In genomic region chr9:71250626-71251025, GRCh38 we compare ENCODE assay signal across 20 cellular contexts.
DNase-seq lines count a peak whose midpoint lies in the region; ATAC-seq, FAIRE-seq and TF ChIP-seq lines count a peak whose summit lies in the region.
"Had no signal": no experiment of that assay in that cellular context is flagged by ENCODE, and none has a peak within 500 bp of the region (broad histone marks: within the 10 kb centered on the region; RNA-seq: fewer than 3 reads in every experiment).

No MANE protein-coding gene starts in this region.

- H3K36me3 ChIP-seq in HUES64 (ENCODE audit: insufficient read depth, low read length) = no peaks in the 10 kb centered on the region
- H3K36me3 ChIP-seq in HepG2 (replicated peaks in 1 of 2; ENCODE audit: control insufficient read depth in 1 of 2, insufficient read depth in 2 of 2, low read length in 2 of 2) = no peaks in the 10 kb centered on the region
- H3K36me3 ChIP-seq in smooth muscle cell (ENCODE audit: low read depth) = no peaks in the 10 kb centered on the region
- no peaks in the 10 kb centered on the region for H3K36me3 ChIP-seq in ovary
- H3K36me3 ChIP-seq: HAP-1 had no signal

- intact Hi-C loops in HepG2 (cut with micrococcal nuclease; ENCODE audit: unreplicated experiment) (no loop called here), ovary (cut with DNase I) (loop anchor here in 1 of 4 donors (10.0 kb wide), 1 partner anchor 616 kb away; no protein-coding TSS in a partner anchor)

- H3K79me2 ChIP-seq in HepG2 (ENCODE audit: insufficient read depth, low read length) (no peaks in the 10 kb centered on the region), smooth muscle cell (ENCODE audit: low read depth) (no peaks in the 10 kb centered on the region)

- H3K4me2 ChIP-seq in HepG2 (ENCODE audit: low read depth, low read length) = no peak overlapping the region
- no peak overlapping the region for H3K4me2 ChIP-seq in smooth muscle cell

- H3K4me3 ChIP-seq in HUES64 (ENCODE audit: low read length) (peak overlapping the region; percentile 17; the same call in 1 of the 2 replicates), HepG2 (replicated peaks in 1 of 3; ENCODE audit: insufficient read depth in 1 of 3, low read depth in 2 of 3, low read length in 3 of 3) (no peak overlapping the region), smooth muscle cell (no peak overlapping the region), ovary (no peak overlapping the region)
- H3K4me3 ChIP-seq: HAP-1 had no signal

- TF ChIP-seq CTCF in HepG2 (CRISPR knock-in tag; IDR thresholded peaks at IDR 0.05) (no peak), smooth muscle cell (IDR thresholded peaks at IDR 0.05; ENCODE audit: borderline replicate concordance, insufficient read depth, poor library complexity, severe bottlenecking) (no peak), ovary (IDR thresholded peaks at IDR 0.05) (no peak)

- POLR2A ChIA-PET in HepG2 (lab: Yijun Ruan, JAX) = no interaction called here

- TF ChIP-seq RAD21 in HepG2 (CRISPR knock-in tag; IDR thresholded peaks at IDR 0.05) = no peak

- no TSS peak for BruUV-seq in HepG2 (replicated peaks; lab: Mats Ljungman, UMichigan)

- TF ChIP-seq EP300 in HepG2 (IDR thresholded peaks at IDR 0.05; ENCODE audit: low read depth in 2 of 2, low read length in 2 of 2) = no peak
- no peak for TF ChIP-seq EP300 in HepG2 (CRISPR knock-in tag; IDR thresholded peaks at IDR 0.05; ENCODE audit: borderline replicate concordance)
- no peak for TF ChIP-seq EP300 in ovary (IDR thresholded peaks at IDR 0.05)

- ATAC-seq in HepG2 = no peak
- ATAC-seq: Right ventricle myocardium inferior had no signal

- no peaks in the 10 kb centered on the region for H3K27me3 ChIP-seq in HUES64 (ENCODE audit: insufficient read depth, low read length)
- H3K27me3 ChIP-seq in HepG2 (ENCODE audit: control insufficient read depth in 1 of 2, insufficient read depth in 2 of 2, low read length in 2 of 2) = no peaks in the 10 kb centered on the region; a peak in 1 of 5 replicates
- no peaks in the 10 kb centered on the region for H3K27me3 ChIP-seq in smooth muscle cell (ENCODE audit: low read depth)
- H3K27me3 ChIP-seq in ovary = no peaks in the 10 kb centered on the region

- DNase-seq in ELF-1 (ENCODE audit: low read depth, low spot score) (peak; percentile 23), iPS DF 4.7 (ENCODE audit: extremely low read depth, low spot score) (peak; percentile 74), HepG2 (ENCODE audit: low spot score) (no peak), amniotic stem cell (lab: John Stamatoyannopoulos, UW) (no peak), smooth muscle cell (lab: John Stamatoyannopoulos, UW; ENCODE audit: unreplicated experiment) (no peak), ovary (no peak)
- DNase-seq in activated naive CD4-positive, alpha-beta T cell (lab: John Stamatoyannopoulos, UW) = no peak
- DNase-seq: DMS79 treated with DMSO at 0.1 percent for 48 hours; IMR-90; NCI-H1092; NCI-H1436 treated with DMSO at 0.1 percent for 48 hours; NCI-H2029; NCI-H2171 treated with DMSO at 0.1 percent for 48 hours; NCI-H446; NCI-H69; NK-92 treated with Interleukin-12 subunit alpha and Interleukin-12 subunit beta, amount 100 ng/mL, for 24 hours had no signal

- H3F3A ChIP-seq in smooth muscle cell (ENCODE audit: low read depth) = no peaks in the 10 kb centered on the region

- in situ Hi-C loops in HepG2 (cut with HindIII; ENCODE audit: extremely low pct_ligation_motif_present, low pct_unique_long_range_greater_than_20kb) = no loop called here

- H3K9ac ChIP-seq in HUES64 (ENCODE audit: low read depth, low read length) (no peak overlapping the region), HepG2 (ENCODE audit: insufficient read depth, low read depth, low read length) (no peak overlapping the region), smooth muscle cell (ENCODE audit: low read depth) (no peak overlapping the region)

- FAIRE-seq in HepG2 (lab: Jason Lieb, UNC) = no peak
- FAIRE-seq: RCC 7860 had no signal

- H4K20me1 ChIP-seq in HepG2 (ENCODE audit: insufficient read depth, low read length) = no peaks in the 10 kb centered on the region
- H4K20me1 ChIP-seq in smooth muscle cell (ENCODE audit: low read depth) = no peaks in the 10 kb centered on the region

- no peak overlapping the region for H2AFZ ChIP-seq in HepG2 (ENCODE audit: low read length)
- H2AFZ ChIP-seq in smooth muscle cell (ENCODE audit: low read depth) = no peak overlapping the region

- H3K27ac ChIP-seq in HUES64 (ENCODE audit: low read depth, low read length) (no peak overlapping the region; the same call in 1 of the 2 replicates), HepG2 (ENCODE audit: extremely low read length, insufficient read depth, low read length) (no peak overlapping the region), smooth muscle cell (ENCODE audit: low read depth) (no peak overlapping the region), ovary (no peak overlapping the region)

- H3K9me3 ChIP-seq in HUES64 (ENCODE audit: insufficient read depth, low read depth, low read length) (no peaks in the 10 kb centered on the region), HepG2 (ENCODE audit: low read length) (no peaks in the 10 kb centered on the region), smooth muscle cell (replicated peaks; ENCODE audit: low read depth) (no peaks in the 10 kb centered on the region), ovary (no peaks in the 10 kb centered on the region)
- H3K9me3 ChIP-seq: HAP-1 had no signal

- CTCF ChIA-PET in HepG2 (lab: Yijun Ruan, JAX; ENCODE audit: low intra/inter-chr PET ratio, low total read pairs) = interaction anchor here (1.9 to 3.3 kb wide), 2 partner anchors 325 to 610 kb away, joined by 13 to 40 read pairs; no protein-coding TSS in a partner anchor

- TF ChIP-seq POLR2A in HepG2 (IDR thresholded peaks at IDR 0.05; ENCODE audit: insufficient read depth in 1 of 2, low read depth in 2 of 2, low read length in 2 of 2) (no peak), ovary (IDR thresholded peaks at IDR 0.05) (no peak)

- 19% methylated on average over 4 of the region's 4 CpGs for WGBS in HUES64
- 2% methylated on average over 4 of the region's 4 CpGs for WGBS in HepG2 (ENCODE audit: low lambda C conversion rate)
- WGBS in smooth muscle cell (ENCODE audit: low lambda C conversion rate) = 22% methylated on average over 4 of the region's 4 CpGs
- 46 to 49% (median 48%) methylated on average over 4 of the region's 4 CpGs for WGBS in ovary, 3 donors

- H3K4me1 ChIP-seq in HUES64 (ENCODE audit: insufficient read depth, low read length) = peaks cover 33% of the 10 kb centered on the region
- H3K4me1 ChIP-seq in HepG2 (ENCODE audit: insufficient read depth, low read length) = 0 out of 2 replicates have a peak, but pooled peaks cover 6% of the 10 kb centered on the region
- peaks cover 27% of the 10 kb centered on the region for H3K4me1 ChIP-seq in smooth muscle cell (ENCODE audit: low read depth)
- H3K4me1 ChIP-seq in ovary (ENCODE audit: insufficient read depth) = no peaks in the 10 kb centered on the region

TF ChIP-seq in HepG2, 621 proteins besides CTCF, POLR2A, EP300 and RAD21:
- TF ChIP-seq NCOA2 (CRISPR knock-in tag; IDR thresholded peaks at IDR 0.05) (no peak), HNF4A (CRISPR knock-in tag; IDR thresholded peaks at IDR 0.05) (peak; percentile 18; the same call in 1 of the 2 replicates)
- TF ChIP-seq, protein P1, sequence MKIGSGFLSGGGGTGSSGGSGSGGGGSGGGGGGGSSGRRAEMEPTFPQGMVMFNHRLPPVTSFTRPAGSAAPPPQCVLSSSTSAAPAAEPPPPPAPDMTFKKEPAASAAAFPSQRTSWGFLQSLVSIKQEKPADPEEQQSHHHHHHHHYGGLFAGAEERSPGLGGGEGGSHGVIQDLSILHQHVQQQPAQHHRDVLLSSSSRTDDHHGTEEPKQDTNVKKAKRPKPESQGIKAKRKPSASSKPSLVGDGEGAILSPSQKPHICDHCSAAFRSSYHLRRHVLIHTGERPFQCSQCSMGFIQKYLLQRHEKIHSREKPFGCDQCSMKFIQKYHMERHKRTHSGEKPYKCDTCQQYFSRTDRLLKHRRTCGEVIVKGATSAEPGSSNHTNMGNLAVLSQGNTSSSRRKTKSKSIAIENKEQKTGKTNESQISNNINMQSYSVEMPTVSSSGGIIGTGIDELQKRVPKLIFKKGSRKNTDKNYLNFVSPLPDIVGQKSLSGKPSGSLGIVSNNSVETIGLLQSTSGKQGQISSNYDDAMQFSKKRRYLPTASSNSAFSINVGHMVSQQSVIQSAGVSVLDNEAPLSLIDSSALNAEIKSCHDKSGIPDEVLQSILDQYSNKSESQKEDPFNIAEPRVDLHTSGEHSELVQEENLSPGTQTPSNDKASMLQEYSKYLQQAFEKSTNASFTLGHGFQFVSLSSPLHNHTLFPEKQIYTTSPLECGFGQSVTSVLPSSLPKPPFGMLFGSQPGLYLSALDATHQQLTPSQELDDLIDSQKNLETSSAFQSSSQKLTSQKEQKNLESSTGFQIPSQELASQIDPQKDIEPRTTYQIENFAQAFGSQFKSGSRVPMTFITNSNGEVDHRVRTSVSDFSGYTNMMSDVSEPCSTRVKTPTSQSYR (CRISPR knock-in tag; IDR thresholded peaks at IDR 0.05; ENCODE audit: borderline replicate concordance) = peak; percentile 43; the same call in 1 of the 2 replicates

Comparison
In these comparisons a context has a peak if more than half of its experiments do, and no peak if none do; other contexts are left out.
1. DNase-seq: peak in ELF-1 (single experiment) and iPS DF 4.7 (single experiment); none in HepG2 (single experiment), amniotic stem cell (single experiment), smooth muscle cell (single experiment), activated naive CD4-positive, alpha-beta T cell (0 of 4) and ovary (0 of 5).